In genomic region chr10:117638664-117639200, GRCh38 we compare ENCODE assay signal across 18 cellular contexts.
A peak's percentile ranks its signal among the peaks of the same experiment; 100 is the strongest.
DNase-seq lines count a peak whose midpoint lies in the region; ATAC-seq and TF ChIP-seq lines count a peak whose summit lies in the region.
"Had no signal": no experiment of that assay in that cellular context is flagged by ENCODE, and none has a peak within 500 bp of the region (broad histone marks: within the 10 kb centered on the region; RNA-seq: fewer than 3 reads in every experiment).

No MANE protein-coding gene starts in this region.

- H3K9me3 ChIP-seq in hepatocyte (ENCODE audit: low read depth) = no peaks in the 10 kb centered on the region
- H3K9me3 ChIP-seq: BLaER1 treated with 17β-estradiol and CSF1 and Interleukin-3, amounts not matched to agents 10 nM and 100 nM; Caco-2 had no signal

- H3K9me2 ChIP-seq in hepatocyte (replicated peaks; ENCODE audit: insufficient read depth) = no peaks in the 10 kb centered on the region

- no peaks in the 10 kb centered on the region for H3K79me2 ChIP-seq in hepatocyte

- no peak overlapping the region for H3K27ac Mint-ChIP-seq in activated CD4-positive, alpha-beta T cell treated with anti-CD3 and anti-CD28 coated beads for 36 hours
- no peak overlapping the region for H3K27ac Mint-ChIP-seq in activated naive CD4-positive, alpha-beta T cell treated with anti-CD3 and anti-CD28 coated beads, Interleukin-2, amount 50 U/mL, for 72 hours
- no peak overlapping the region for H3K27ac Mint-ChIP-seq in activated T-helper 17 cell treated with anti-CD3 and anti-CD28 coated beads, Interleukin-2, amount 50 U/mL, for 72 hours
- H3K27ac Mint-ChIP-seq: B cell; CD4-positive, alpha-beta T cell; CD8-positive, alpha-beta T cell had no signal

- H4K20me1 ChIP-seq in hepatocyte (ENCODE audit: insufficient read depth, poor library complexity, severe bottlenecking) = no peaks in the 10 kb centered on the region
- H4K20me1 ChIP-seq: BLaER1 treated with 17β-estradiol and CSF1 and Interleukin-3, amounts not matched to agents 10 nM and 100 nM had no signal

- CTCF ChIA-PET in activated CD4-positive, alpha-beta T cell treated with anti-CD3 and anti-CD28 coated beads for 36 hours (lab: Charles Lee) = no interaction called here

- H3K4me3 Mint-ChIP-seq in activated CD4-positive, alpha-beta T cell treated with anti-CD3 and anti-CD28 coated beads for 36 hours = no peak overlapping the region
- no peak overlapping the region for H3K4me3 Mint-ChIP-seq in activated T-helper 17 cell treated with anti-CD3 and anti-CD28 coated beads, Interleukin-2, amount 50 U/mL, for 72 hours
- H3K4me3 Mint-ChIP-seq: B cell; CD4-positive, alpha-beta T cell; CD8-positive, alpha-beta T cell had no signal

- WGBS in hepatocyte (ENCODE audit: low lambda C conversion rate, missing lambda C conversion rate) = 87% methylated on average over 1 of the region's 1 CpG

- ATAC-seq in activated CD4-positive, alpha-beta T cell treated with anti-CD3 and anti-CD28 coated beads for 36 hours = peak; percentile 44
- peak; percentile 31 to 86 for ATAC-seq in activated naive CD4-positive, alpha-beta T cell treated with anti-CD3 and anti-CD28 coated beads, Interleukin-2, amount 50 U/mL, for 72 hours
- ATAC-seq in activated T-helper 17 cell treated with anti-CD3 and anti-CD28 coated beads, Interleukin-2, amount 50 U/mL, for 72 hours (replicated peaks) = peak; percentile 67
- ATAC-seq: A549; CD8-positive, alpha-beta T cell had no signal

- H3K9me3 Mint-ChIP-seq in activated CD4-positive, alpha-beta T cell treated with anti-CD3 and anti-CD28 coated beads for 36 hours (ENCODE audit: low read depth) = no peaks in the 10 kb centered on the region
- H3K9me3 Mint-ChIP-seq in activated naive CD4-positive, alpha-beta T cell treated with anti-CD3 and anti-CD28 coated beads, Interleukin-2, amount 50 U/mL, for 72 hours = no peaks in the 10 kb centered on the region
- H3K9me3 Mint-ChIP-seq in activated T-helper 17 cell treated with anti-CD3 and anti-CD28 coated beads, Interleukin-2, amount 50 U/mL, for 72 hours = peaks cover 5% of the 10 kb centered on the region
- H3K9me3 Mint-ChIP-seq: CD4-positive, alpha-beta T cell; CD8-positive, alpha-beta T cell had no signal

- H2AFZ ChIP-seq in hepatocyte = no peak overlapping the region

- H3K4me1 Mint-ChIP-seq in activated CD4-positive, alpha-beta T cell treated with anti-CD3 and anti-CD28 coated beads for 36 hours = no peaks in the 10 kb centered on the region
- H3K4me1 Mint-ChIP-seq in activated T-helper 17 cell treated with anti-CD3 and anti-CD28 coated beads, Interleukin-2, amount 50 U/mL, for 72 hours = no peaks in the 10 kb centered on the region
- H3K4me1 Mint-ChIP-seq: B cell had no signal

- POLR2A ChIA-PET in activated CD4-positive, alpha-beta T cell treated with anti-CD3 and anti-CD28 coated beads for 36 hours (lab: Charles Lee) = no interaction called here

- no peaks in the 10 kb centered on the region for H3K4me1 ChIP-seq in hepatocyte (ENCODE audit: insufficient read depth)
- H3K4me1 ChIP-seq: A549; BLaER1 treated with 17β-estradiol and CSF1 and Interleukin-3, amounts not matched to agents 10 nM and 100 nM; Caco-2 had no signal

- no peaks in the 10 kb centered on the region for H3K36me3 ChIP-seq in hepatocyte (replicated peaks; ENCODE audit: insufficient read depth, low read depth)
- H3K36me3 ChIP-seq: BLaER1 treated with 17β-estradiol and CSF1 and Interleukin-3, amounts not matched to agents 10 nM and 100 nM had no signal

- intact Hi-C loops in activated CD4-positive, alpha-beta T cell treated with anti-CD3 and anti-CD28 coated beads for 36 hours (cut with DNase I, micrococcal nuclease) = no loop called here

- peaks cover 38% of the 10 kb centered on the region for H3K27me3 Mint-ChIP-seq in activated CD4-positive, alpha-beta T cell treated with anti-CD3 and anti-CD28 coated beads for 36 hours
- peaks cover 12% of the 10 kb centered on the region for H3K27me3 Mint-ChIP-seq in activated T-helper 17 cell treated with anti-CD3 and anti-CD28 coated beads, Interleukin-2, amount 50 U/mL, for 72 hours

- no peaks in the 10 kb centered on the region for H3K27me3 ChIP-seq in hepatocyte
- H3K27me3 ChIP-seq: BLaER1 treated with 17β-estradiol and CSF1 and Interleukin-3, amounts not matched to agents 10 nM and 100 nM had no signal

- TF ChIP-seq CTCF in hepatocyte (IDR thresholded peaks at IDR 0.05; ENCODE audit: poor library complexity) = no peak

- H3K4me2 ChIP-seq in hepatocyte = no peak overlapping the region
- H3K4me2 ChIP-seq: A549; BLaER1 treated with 17β-estradiol and CSF1 and Interleukin-3, amounts not matched to agents 10 nM and 100 nM had no signal

- no peaks in the 10 kb centered on the region for H3K36me3 Mint-ChIP-seq in activated CD4-positive, alpha-beta T cell treated with anti-CD3 and anti-CD28 coated beads for 36 hours (ENCODE audit: low read depth)
- no peaks in the 10 kb centered on the region for H3K36me3 Mint-ChIP-seq in activated naive CD4-positive, alpha-beta T cell treated with anti-CD3 and anti-CD28 coated beads, Interleukin-2, amount 50 U/mL, for 72 hours
- H3K36me3 Mint-ChIP-seq in activated T-helper 17 cell treated with anti-CD3 and anti-CD28 coated beads, Interleukin-2, amount 50 U/mL, for 72 hours (ENCODE audit: low read depth) = no peaks in the 10 kb centered on the region
- H3K36me3 Mint-ChIP-seq: CD8-positive, alpha-beta T cell had no signal

- no peak overlapping the region for H3K4me3 ChIP-seq in hepatocyte
- H3K4me3 ChIP-seq: A549; BLaER1 treated with 17β-estradiol and CSF1 and Interleukin-3, amounts not matched to agents 10 nM and 100 nM had no signal

- no peak overlapping the region for H3K27ac ChIP-seq in hepatocyte
- H3K27ac ChIP-seq: 22Rv1; A549; BLaER1 treated with 17β-estradiol and CSF1 and Interleukin-3, amounts not matched to agents 10 nM and 100 nM; C4-2B had no signal

- no peak for DNase-seq in activated CD4-positive, alpha-beta T cell treated with anti-CD3 and anti-CD28 coated beads for 36 hours
- DNase-seq in activated CD4-positive, alpha-beta T cell treated with anti-CD3 and anti-CD28 coated beads for 1 hour = no peak
- DNase-seq in activated naive CD4-positive, alpha-beta T cell treated with anti-CD3 and anti-CD28 coated beads, Interleukin-2, amount 50 U/mL, for 72 hours (ENCODE audit: low spot score in 2 of 2) = no peak
- no peak for DNase-seq in activated naive CD4-positive, alpha-beta T cell (lab: John Stamatoyannopoulos, UW)
- no peak for DNase-seq in hepatocyte (ENCODE audit: low spot score)
- DNase-seq: AML-193; Caco-2; Calu3; CD4-positive, alpha-beta T cell; CD8-positive, alpha-beta T cell; DMS79 treated with DMSO at 0.1 percent for 48 hours; GF-D8 had no signal
